16 cellular contexts compared by ENCODE assay signal in genomic region chr10:90417056-90417455, GRCh38.
DNase-seq lines count a peak whose midpoint lies in the region; ATAC-seq and TF ChIP-seq lines count a peak whose summit lies in the region.
"Had no signal": no experiment of that assay in that cellular context is flagged by ENCODE, and none has a peak within 500 bp of the region (broad histone marks: within the 10 kb centered on the region; RNA-seq: fewer than 3 reads in every experiment).

No MANE protein-coding gene starts in this region.

- no peak overlapping the region for H3K27ac Mint-ChIP-seq in HFFc6
- H3K27ac Mint-ChIP-seq: CD4-positive, alpha-beta memory T cell; T-helper 2 cell treated with Interferon-gamma antibody and Interleukin-4, amounts not matched to agents 5 μg/mL and 100 μg/mL, for 36 hours had no signal

- no peaks in the 10 kb centered on the region for H3K36me3 Mint-ChIP-seq in HFFc6 (ENCODE audit: low read depth)
- H3K36me3 Mint-ChIP-seq: CD4-positive, alpha-beta memory T cell had no signal

- H3K27me3 ChIP-seq in RWPE2 (ENCODE audit: insufficient read depth, poor library complexity, severe bottlenecking) (no peaks in the 10 kb centered on the region), fibroblast of lung (ENCODE audit: control insufficient read depth, insufficient read depth, low read length) (no peaks in the 10 kb centered on the region)
- H3K27me3 ChIP-seq: heart left ventricle had no signal

- no peak overlapping the region for H2AFZ ChIP-seq in fibroblast of lung (ENCODE audit: low read length)
- H2AFZ ChIP-seq: parathyroid adenoma had no signal

- H3K36me3 ChIP-seq in RWPE2 (ENCODE audit: low read depth) (no peaks in the 10 kb centered on the region), fibroblast of lung (ENCODE audit: control insufficient read depth, insufficient read depth, low read length) (no peaks in the 10 kb centered on the region)
- H3K36me3 ChIP-seq: heart left ventricle had no signal

- no peak overlapping the region for H3K4me2 ChIP-seq in fibroblast of lung (ENCODE audit: extremely low read depth, insufficient read depth, low read length)

- H3K4me3 Mint-ChIP-seq in HFFc6 = no peak overlapping the region
- H3K4me3 Mint-ChIP-seq: CD4-positive, alpha-beta memory T cell; T-helper 2 cell treated with Interferon-gamma antibody and Interleukin-4, amounts not matched to agents 5 μg/mL and 100 μg/mL, for 36 hours had no signal

- H3K9me3 ChIP-seq in RWPE2 (ENCODE audit: severe bottlenecking) (no peaks in the 10 kb centered on the region), fibroblast of lung (ENCODE audit: control insufficient read depth, insufficient read depth, low read depth, low read length) (no peaks in the 10 kb centered on the region)
- H3K9me3 ChIP-seq: heart left ventricle had no signal

- peaks cover 30% of the 10 kb centered on the region for H3K4me1 Mint-ChIP-seq in HFFc6 (ENCODE audit: low read depth)
- H3K4me1 Mint-ChIP-seq: CD4-positive, alpha-beta memory T cell had no signal

- TF ChIP-seq CTCF in HFFc6 (IDR thresholded peaks at IDR 0.05) (no peak), RWPE2 (IDR thresholded peaks at IDR 0.05; ENCODE audit: poor library complexity, severe bottlenecking) (no peak), fibroblast of lung (conservative IDR thresholded peaks at IDR 0.05 in 1 of 2, IDR thresholded peaks at IDR 0.05 in 1 of 2; ENCODE audit: low read depth in 1 of 2, low read length in 2 of 2) (no peak)

- no peak overlapping the region for H3K9ac ChIP-seq in fibroblast of lung (ENCODE audit: insufficient read depth, low read length)
- H3K9ac ChIP-seq: parathyroid adenoma had no signal

- no peaks in the 10 kb centered on the region for H3K79me2 ChIP-seq in fibroblast of lung (ENCODE audit: control insufficient read depth, insufficient read depth, low read length)
- H3K79me2 ChIP-seq: parathyroid adenoma had no signal

- H3K4me3 ChIP-seq in RWPE2 (ENCODE audit: severe bottlenecking) (no peak overlapping the region), fibroblast of lung (replicated peaks in 1 of 4; ENCODE audit: control extremely low read depth in 1 of 4, insufficient read depth in 1 of 4, low read depth in 3 of 4, low read length in 4 of 4) (no peak overlapping the region)
- H3K4me3 ChIP-seq: heart left ventricle had no signal

- H3K27ac ChIP-seq in RWPE2 (ENCODE audit: poor library complexity, severe bottlenecking) (peak overlapping the region; percentile 85), fibroblast of lung (ENCODE audit: insufficient read depth, low read length) (peak overlapping the region; percentile 48)
- H3K27ac ChIP-seq: heart left ventricle, parathyroid adenoma had no signal

- no peaks in the 10 kb centered on the region for H4K20me1 ChIP-seq in fibroblast of lung (ENCODE audit: control insufficient read depth, extremely low read depth, insufficient read depth, low read length)

- DNase-seq in HFFc6 = peak; percentile 48
- DNase-seq in RWPE2 (ENCODE audit: low spot score) = no peak
- peak; percentile 82 to 97 for DNase-seq in fibroblast of lung (ENCODE audit: low read depth in 2 of 2)
- peak; percentile 90 for DNase-seq in renal cortical epithelial cell (ENCODE audit: low read depth)
- DNase-seq in globus pallidus (ENCODE audit: low spot score) = no peak
- DNase-seq in D341Med (ENCODE audit: low spot score) = no peak
- DNase-seq: activated naive CD4-positive, alpha-beta T cell treated with Interleukin-2 at 50 U/mL for 16 hours; CD4-positive, alpha-beta memory T cell; effector CD4-positive, alpha-beta T cell; heart left ventricle; NCI-H2029; NCI-H774; Right ventricle myocardium superior had no signal

- ATAC-seq in RWPE2 (ENCODE audit: low read depth) = peak; percentile 40
- ATAC-seq in HG03432 (IDR thresholded peaks at IDR 0.05; ENCODE audit: unreplicated experiment) = no peak
- ATAC-seq: heart left ventricle had no signal

- H3K9me3 Mint-ChIP-seq in HFFc6 = peaks cover under 1% of the 10 kb centered on the region
- H3K9me3 Mint-ChIP-seq: CD4-positive, alpha-beta memory T cell; T-helper 2 cell treated with Interferon-gamma antibody and Interleukin-4, amounts not matched to agents 5 μg/mL and 100 μg/mL, for 36 hours had no signal

- H3K4me1 ChIP-seq in RWPE2 (ENCODE audit: insufficient read depth, poor library complexity, severe bottlenecking) (peaks cover 57% of the 10 kb centered on the region), fibroblast of lung (ENCODE audit: control insufficient read depth, extremely low read depth, insufficient read depth, low read length) (peaks cover 15% of the 10 kb centered on the region)
- H3K4me1 ChIP-seq: heart left ventricle had no signal

- no peaks in the 10 kb centered on the region for H3K27me3 Mint-ChIP-seq in HFFc6 (ENCODE audit: insufficient read depth)
- H3K27me3 Mint-ChIP-seq: CD4-positive, alpha-beta memory T cell had no signal

Comparison
In these comparisons a context has a peak if more than half of its experiments do, and no peak if none do; other contexts are left out.
1. DNase-seq: peak in HFFc6 (single experiment), fibroblast of lung (2 of 2) and renal cortical epithelial cell (single experiment); none in RWPE2 (single experiment), globus pallidus (single experiment) and D341Med (single experiment).